Comparison of ENCODE assay signal across 17 cellular contexts in genomic region chr3:133168025-133168401, GRCh38.
DNase-seq lines count a peak whose midpoint lies in the region; ATAC-seq, FAIRE-seq and TF ChIP-seq lines count a peak whose summit lies in the region.
"Had no signal": no experiment of that assay in that cellular context is flagged by ENCODE, and none has a peak within 500 bp of the region (broad histone marks: within the 10 kb centered on the region; RNA-seq: fewer than 3 reads in every experiment).

No MANE protein-coding gene starts in this region.

- no peaks in the 10 kb centered on the region for H3F3A ChIP-seq in GM23338 (replicated peaks; ENCODE audit: low read depth)

- ATAC-seq in GM23338 = no peak

- CTCF ChIA-PET in Calu3 (lab: Charles Lee) = no interaction called here
- CTCF ChIA-PET in OCI-LY7 (lab: Charles Lee; ENCODE audit: unreplicated experiment) = no interaction called here

- no TSS peak for BruUV-seq in Calu3 (replicated peaks; lab: Mats Ljungman, UMichigan)
- BruUV-seq in OCI-LY7 (replicated peaks; lab: Mats Ljungman, UMichigan) = no TSS peak

- no peaks in the 10 kb centered on the region for H3K4me1 Mint-ChIP-seq in Calu3 (ENCODE audit: low read depth, unreplicated experiment)
- no peaks in the 10 kb centered on the region for H3K4me1 Mint-ChIP-seq in GM23338

- H3K79me2 ChIP-seq in GM23338 (replicated peaks; ENCODE audit: insufficient read depth) (no peaks in the 10 kb centered on the region), OCI-LY7 (ENCODE audit: insufficient read depth, low read depth, low read length) (no peaks in the 10 kb centered on the region)

- H3K9me2 ChIP-seq in GM23338 (ENCODE audit: insufficient read depth) = no peaks in the 10 kb centered on the region
- no peaks in the 10 kb centered on the region; the same call in 1 of the 2 replicates for H3K9me2 ChIP-seq in OCI-LY7 (ENCODE audit: insufficient read depth, low read length)

- intact Hi-C loops in Calu3 (cut with micrococcal nuclease; ENCODE audit: unreplicated experiment) (no loop called here), OCI-LY7 (cut with micrococcal nuclease; ENCODE audit: unreplicated experiment) (no loop called here)

- H3K4me3 Mint-ChIP-seq in Calu3 (ENCODE audit: low read depth, unreplicated experiment) (no peak overlapping the region), GM23338 (no peak overlapping the region)

- FAIRE-seq in small intestine (lab: Jason Lieb, UNC) = no peak
- FAIRE-seq: HTR-8/SVneo had no signal

- H3K9me3 ChIP-seq in OCI-LY7 (ENCODE audit: low read length) (no peaks in the 10 kb centered on the region), small intestine (ENCODE audit: control insufficient read depth, low read depth) (no peaks in the 10 kb centered on the region)

- H3K9me3 Mint-ChIP-seq in Calu3 (ENCODE audit: low read depth, unreplicated experiment) (no peaks in the 10 kb centered on the region), GM23338 (peaks cover 40% of the 10 kb centered on the region)

- POLR2A ChIA-PET in OCI-LY7 (lab: Charles Lee) = interaction anchor here (0.6 kb wide), 1 partner anchor 1772 kb away, joined by 3 read pairs; no protein-coding TSS in a partner anchor

- H4K20me1 ChIP-seq in GM23338 (replicated peaks; ENCODE audit: insufficient read depth) (no peaks in the 10 kb centered on the region), OCI-LY7 (ENCODE audit: insufficient read depth, low read length) (no peaks in the 10 kb centered on the region)

- H3K4me1 ChIP-seq in GM23338 (ENCODE audit: insufficient read depth) (no peaks in the 10 kb centered on the region), OCI-LY7 (ENCODE audit: insufficient read depth, low read length, poor library complexity, severe bottlenecking) (no peaks in the 10 kb centered on the region), small intestine (ENCODE audit: control insufficient read depth in 2 of 2, insufficient read depth in 1 of 2, low read depth in 1 of 2, low read length in 1 of 2) (no peaks in the 10 kb centered on the region)

- TF ChIP-seq CTCF in Calu3 (IDR thresholded peaks at IDR 0.05; ENCODE audit: unreplicated experiment) = peak; percentile 18
- peak; percentile 56 to 64 for TF ChIP-seq CTCF in GM23338 (conservative IDR thresholded peaks at IDR 0.05; ENCODE audit: low read depth in 2 of 2)
- TF ChIP-seq CTCF in OCI-LY7 (conservative IDR thresholded peaks at IDR 0.05; ENCODE audit: low read length) = peak; percentile 53
- TF ChIP-seq CTCF in fibroblast of villous mesenchyme (IDR thresholded peaks at IDR 0.05; ENCODE audit: insufficient read depth, low read depth, low read length) = peak; percentile 4

- WGBS in small intestine, 3 donors = 88 to 100% (median 92%) methylated on average over 1 of the region's 1 CpG

- H3K36me3 Mint-ChIP-seq in Calu3 (ENCODE audit: insufficient read depth, unreplicated experiment) (no peaks in the 10 kb centered on the region), GM23338 (ENCODE audit: low read depth) (peaks cover 43% of the 10 kb centered on the region)

- H3K27me3 Mint-ChIP-seq in Calu3 (ENCODE audit: unreplicated experiment) (peaks cover 22% of the 10 kb centered on the region), GM23338 (ENCODE audit: insufficient read depth, low read depth, poor library complexity) (peaks cover 6% of the 10 kb centered on the region)

- H3K27ac ChIP-seq in GM23338 (ENCODE audit: low read depth) = no peak overlapping the region
- H3K27ac ChIP-seq in OCI-LY7 (ENCODE audit: low read depth, low read length, poor library complexity, severe bottlenecking) = no peak overlapping the region
- no peak overlapping the region for H3K27ac ChIP-seq in small intestine (ENCODE audit: low read depth in 1 of 2, low read length in 1 of 2)

- H3K27me3 ChIP-seq in GM23338 (ENCODE audit: insufficient read depth) (no peaks in the 10 kb centered on the region), small intestine (ENCODE audit: control insufficient read depth in 2 of 2, insufficient read depth in 2 of 2, low read length in 2 of 2) (no peaks in the 10 kb centered on the region)

- no peak for DNase-seq in Calu3
- DNase-seq in GM23338 (ENCODE audit: low spot score) = peak; percentile 21
- no peak for DNase-seq in OCI-LY7 (ENCODE audit: low spot score)
- DNase-seq in fibroblast of villous mesenchyme (ENCODE audit: low read depth) = no peak
- no peak for DNase-seq in NCI-H2171 (lab: John Stamatoyannopoulos, UW)
- no peak for DNase-seq in small intestine
- DNase-seq in medulla oblongata (ENCODE audit: extremely low spot score) = no peak
- DNase-seq: DMS79 treated with DMSO at 0.1 percent for 48 hours, GDM1, HCEC 1CT, KBM-7, NCI-H1092, NCI-H1694, NCI-H774, SW 1271, T-helper 9 cell had no signal

- H2AFZ ChIP-seq in GM23338 = no peak overlapping the region
- no peak overlapping the region for H2AFZ ChIP-seq in OCI-LY7 (ENCODE audit: low read length)

- no peak overlapping the region for H3K4me3 ChIP-seq in GM23338
- no peak overlapping the region for H3K4me3 ChIP-seq in OCI-LY7 (ENCODE audit: low read depth, low read length, poor library complexity, severe bottlenecking)
- no peak overlapping the region for H3K4me3 ChIP-seq in fibroblast of villous mesenchyme (ENCODE audit: low read depth, low read length)
- H3K4me3 ChIP-seq in small intestine (ENCODE audit: low read depth in 1 of 2, low read length in 2 of 2) = no peak overlapping the region

- H3K4me2 ChIP-seq in GM23338 = no peak overlapping the region
- no peak overlapping the region for H3K4me2 ChIP-seq in OCI-LY7 (ENCODE audit: low read length)

- H3K36me3 ChIP-seq in GM23338 (ENCODE audit: insufficient read depth) (no peaks in the 10 kb centered on the region), OCI-LY7 (ENCODE audit: insufficient read depth, low read length) (no peaks in the 10 kb centered on the region), small intestine (ENCODE audit: control insufficient read depth in 2 of 2, insufficient read depth in 2 of 2, low read length in 2 of 2) (no peaks in the 10 kb centered on the region)

- no peak overlapping the region for H3K27ac Mint-ChIP-seq in Calu3 (ENCODE audit: unreplicated experiment)
- no peak overlapping the region for H3K27ac Mint-ChIP-seq in GM23338

TF ChIP-seq in GM23338, 12 proteins besides CTCF, POLR2A, EP300 and RAD21 (continues in another document):
- TF ChIP-seq EZH2 (IDR thresholded peaks at IDR 0.05; ENCODE audit: low read depth, unreplicated experiment) (no peak), JUNB (IDR thresholded peaks at IDR 0.05; ENCODE audit: unreplicated experiment) (no peak), NANOG (IDR thresholded peaks at IDR 0.05; ENCODE audit: borderline replicate concordance) (no peak), ZNF114 (CRISPR knock-in tag; IDR thresholded peaks at IDR 0.05) (no peak), POLR2AphosphoS5 (IDR thresholded peaks at IDR 0.05; ENCODE audit: low read depth) (no peak), CREB1 (CRISPR knock-in tag; IDR thresholded peaks at IDR 0.05; ENCODE audit: low read depth) (no peak), EZH2phosphoT487 (IDR thresholded peaks at IDR 0.05; ENCODE audit: unreplicated experiment) (no peak), ETS1 (IDR thresholded peaks at IDR 0.05) (no peak), STAT1 (IDR thresholded peaks at IDR 0.05; ENCODE audit: unreplicated experiment) (no peak), REST (IDR thresholded peaks at IDR 0.05; ENCODE audit: unreplicated experiment) (no peak), ZNF331 (CRISPR knock-in tag; IDR thresholded peaks at IDR 0.05; ENCODE audit: low read depth) (no peak)

Comparison
In these comparisons a context has a peak if more than half of its experiments do, and no peak if none do; other contexts are left out.
1. CTCF ChIP-seq: peak in every context shown above with its lines; median percentile 60 in GM23338; 53 in OCI-LY7; 18 in Calu3; 4 in fibroblast of villous mesenchyme.